Comparison of ENCODE assay signal across 1 cellular context in the genomic region with DNA sequence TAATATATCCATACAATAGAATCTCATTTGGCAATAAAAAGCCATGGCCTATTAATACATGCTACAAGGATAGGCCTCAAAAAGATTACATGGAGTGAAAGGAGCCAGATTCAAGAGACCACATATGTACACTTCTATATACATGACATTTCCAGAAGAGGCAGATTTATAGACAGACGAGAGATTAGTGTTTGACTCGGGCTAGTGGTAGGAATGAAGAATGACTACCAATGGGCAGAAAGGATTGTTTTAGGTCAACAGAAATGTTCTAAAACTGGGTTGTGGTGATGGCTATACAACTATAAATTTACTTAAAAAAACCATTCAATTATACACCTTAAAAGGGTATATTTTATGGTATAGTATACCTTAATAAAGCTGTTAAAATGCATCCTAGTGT.
TF ChIP-seq lines count a peak whose summit lies in the region.

No MANE protein-coding gene starts in this region.

TF ChIP-seq in IMR-90, 13 proteins besides CTCF, POLR2A, EP300 and RAD21:
- TF ChIP-seq RFX5 (IDR thresholded peaks at IDR 0.05; ENCODE audit: low read depth, low read length): no peak
- TF ChIP-seq MAZ (IDR thresholded peaks at IDR 0.05; ENCODE audit: borderline replicate concordance, low read depth, low read length): no peak
- no peak for TF ChIP-seq USF2 (IDR thresholded peaks at IDR 0.05; ENCODE audit: low read depth, low read length)
- TF ChIP-seq RCOR1 (IDR thresholded peaks at IDR 0.05; ENCODE audit: insufficient replicate concordance, low read length): no peak
- no peak for TF ChIP-seq CHD1 (IDR thresholded peaks at IDR 0.05; ENCODE audit: low read depth, low read length)
- no peak for TF ChIP-seq BHLHE40 (IDR thresholded peaks at IDR 0.05; ENCODE audit: low read depth, low read length)
- no peak for TF ChIP-seq SMC3 (IDR thresholded peaks at IDR 0.05; ENCODE audit: low read depth, low read length)
- TF ChIP-seq CEBPB (IDR thresholded peaks at IDR 0.05; ENCODE audit: low read depth, low read length): no peak
- TF ChIP-seq MXI1 (IDR thresholded peaks at IDR 0.05; ENCODE audit: borderline replicate concordance, low read depth, low read length): no peak
- no peak for TF ChIP-seq MAFK (IDR thresholded peaks at IDR 0.05; ENCODE audit: low read depth, low read length)
- TF ChIP-seq ELK1 (IDR thresholded peaks at IDR 0.05; ENCODE audit: borderline replicate concordance, low read depth, low read length): no peak
TF ChIP-seq in IMR-90: peak in this region for 0.
